Comparison of ENCODE assay signal across 23 cellular contexts in genomic region chr1:233151850-233152249, GRCh38.
"Had no signal": no experiment of that assay in that cellular context is flagged by ENCODE, and none has a peak within 500 bp of the region (broad histone marks: within the 10 kb centered on the region; RNA-seq: fewer than 3 reads in every experiment).

No MANE protein-coding gene starts in this region.

- H3K4me3 Mint-ChIP-seq: activated CD8-positive, alpha-beta T cell treated with anti-CD3 and anti-CD28 coated beads, Interleukin-2, amount 10 ng/mL, durations not matched to agents 7 days and 5 days; activated naive CD4-positive, alpha-beta T cell treated with anti-CD3 and anti-CD28 coated beads, Interleukin-2, amount 50 U/mL, for 24 hours; activated T-helper 1 cell treated with anti-CD3 and anti-CD28 coated beads, Interleukin-12 subunit alpha, Interleukin-12 subunit beta, Interleukin-2, Interleukin-4 antibody, amounts not matched to agents 30 ng/mL and 10 ng/mL and 1 ng/mL, durations not matched to agents 14 hours and 24 hours and 36 hours; immature natural killer cell; memory B cell; natural killer cell treated with Interleukin-12 subunit alpha and Interleukin-12 subunit beta and Interleukin-15 and Interleukin-18, amount 100 ng/mL, for 72 hours; stimulated activated effector memory CD8-positive, alpha-beta T cell treated with anti-CD3 and anti-CD28 coated beads, Interleukin-12 subunit alpha, Interleukin-12 subunit beta, amount 100 ng/mL, for 72 hours had no signal

- H3K36me3 Mint-ChIP-seq: natural killer cell treated with Interleukin-12 subunit alpha and Interleukin-12 subunit beta and Interleukin-15 and Interleukin-18, amount 100 ng/mL, for 72 hours had no signal

- H3K9me3 Mint-ChIP-seq: activated naive CD4-positive, alpha-beta T cell treated with anti-CD3 and anti-CD28 coated beads, Interleukin-2, amount 50 U/mL, for 24 hours; activated T-helper 1 cell treated with anti-CD3 and anti-CD28 coated beads, Interleukin-12 subunit alpha, Interleukin-12 subunit beta, Interleukin-2, Interleukin-4 antibody, amounts not matched to agents 30 ng/mL and 10 ng/mL and 1 ng/mL, durations not matched to agents 14 hours and 24 hours and 36 hours; immature natural killer cell; memory B cell; natural killer cell treated with Interleukin-12 subunit alpha and Interleukin-12 subunit beta and Interleukin-15 and Interleukin-18, amount 100 ng/mL, for 72 hours; stimulated activated effector memory CD8-positive, alpha-beta T cell treated with anti-CD3 and anti-CD28 coated beads, Interleukin-12 subunit alpha, Interleukin-12 subunit beta, amount 100 ng/mL, for 72 hours had no signal

- FAIRE-seq: small intestine, TTC549 had no signal

- H2AFZ ChIP-seq: hepatocyte had no signal

- ATAC-seq: activated CD8-positive, alpha-beta T cell treated with anti-CD3 and anti-CD28 coated beads, Interleukin-2, amount 10 ng/mL, durations not matched to agents 7 days and 5 days; natural killer cell treated with Interleukin-12 subunit alpha and Interleukin-12 subunit beta and Interleukin-15 and Interleukin-18, amount 100 ng/mL, for 72 hours; right lobe of liver; stimulated activated effector memory CD8-positive, alpha-beta T cell treated with anti-CD3 and anti-CD28 coated beads, Interleukin-12 subunit alpha, Interleukin-12 subunit beta, amount 100 ng/mL, for 72 hours had no signal

- H3K4me2 ChIP-seq: hepatocyte had no signal

- H3K4me1 Mint-ChIP-seq: activated naive CD4-positive, alpha-beta T cell treated with anti-CD3 and anti-CD28 coated beads, Interleukin-2, amount 50 U/mL, for 24 hours; immature natural killer cell; memory B cell; stimulated activated effector memory CD8-positive, alpha-beta T cell treated with anti-CD3 and anti-CD28 coated beads, Interleukin-12 subunit alpha, Interleukin-12 subunit beta, amount 100 ng/mL, for 72 hours had no signal

- H3K27me3 Mint-ChIP-seq: activated naive CD4-positive, alpha-beta T cell treated with anti-CD3 and anti-CD28 coated beads, Interleukin-2, amount 50 U/mL, for 24 hours; memory B cell; natural killer cell treated with Interleukin-12 subunit alpha and Interleukin-12 subunit beta and Interleukin-15 and Interleukin-18, amount 100 ng/mL, for 72 hours had no signal

- H3K36me3 ChIP-seq: right lobe of liver, stomach, transverse colon, uterus, WERI-Rb-1 had no signal

- H3K4me3 ChIP-seq: hepatocyte, right lobe of liver, stomach, transverse colon, uterus had no signal

- H3K9me3 ChIP-seq: right lobe of liver, stomach, transverse colon, uterus had no signal

- DNase-seq: activated CD4-positive, alpha-beta T cell treated with anti-CD3 and anti-CD28 coated beads for 1 hour; activated CD4-positive, alpha-beta T cell treated with anti-CD3 and anti-CD28 coated beads, Interleukin-2, amount 50 U/mL, for 1 hour; activated CD8-positive, alpha-beta T cell treated with anti-CD3 and anti-CD28 coated beads, Interleukin-2, amount 10 ng/mL, durations not matched to agents 7 days and 5 days; activated gamma-delta T cell; anterior cingulate cortex; foreskin fibroblast; immature natural killer cell; kidney glomerular epithelial cell; right lobe of liver; small intestine; stimulated activated CD4-positive, alpha-beta T cell treated with anti-CD3 and anti-CD28 coated beads, Interleukin-2, amount 100 ng/mL, for 24 hours; stomach; transverse colon; uterus; WERI-Rb-1 had no signal

- H3K27ac ChIP-seq: epithelial cell of prostate, hepatocyte, right lobe of liver, stomach, transverse colon, uterus, WERI-Rb-1 had no signal

- H3K79me2 ChIP-seq: hepatocyte had no signal

- H3K27ac Mint-ChIP-seq: activated CD8-positive, alpha-beta T cell treated with anti-CD3 and anti-CD28 coated beads, Interleukin-2, amount 10 ng/mL, durations not matched to agents 7 days and 5 days; activated naive CD4-positive, alpha-beta T cell treated with anti-CD3 and anti-CD28 coated beads, Interleukin-2, amount 50 U/mL, for 24 hours; activated T-helper 1 cell treated with anti-CD3 and anti-CD28 coated beads, Interleukin-12 subunit alpha, Interleukin-12 subunit beta, Interleukin-2, Interleukin-4 antibody, amounts not matched to agents 30 ng/mL and 10 ng/mL and 1 ng/mL, durations not matched to agents 14 hours and 24 hours and 36 hours; immature natural killer cell; memory B cell; natural killer cell treated with Interleukin-12 subunit alpha and Interleukin-12 subunit beta and Interleukin-15 and Interleukin-18, amount 100 ng/mL, for 72 hours; stimulated activated effector memory CD8-positive, alpha-beta T cell treated with anti-CD3 and anti-CD28 coated beads, Interleukin-12 subunit alpha, Interleukin-12 subunit beta, amount 100 ng/mL, for 72 hours had no signal

- H3K27me3 ChIP-seq: hepatocyte, right lobe of liver, stomach, transverse colon, uterus had no signal

- H3K4me1 ChIP-seq: right lobe of liver, stomach, transverse colon, uterus had no signal
